In genomic region chr15:57565326-57565725, GRCh38 we compare ENCODE assay signal across 11 cellular contexts. TPM values are rescaled to one million over a fixed set of nuclear protein-coding genes. Genes with fewer than 3 reads are reported as not detected.
A peak's percentile ranks its signal among the peaks of the same experiment; 100 is the strongest.
DNase-seq lines count a peak whose midpoint lies in the region; ATAC-seq and TF ChIP-seq lines count a peak whose summit lies in the region.
"Had no signal": no experiment of that assay in that cellular context is flagged by ENCODE, and none has a peak within 500 bp of the region (broad histone marks: within the 10 kb centered on the region; RNA-seq: fewer than 3 reads in every experiment).

No MANE protein-coding gene starts in this region.

- no peak overlapping the region for H3K9ac ChIP-seq in DND-41 (ENCODE audit: low read depth, low read length)

- peak overlapping the region; percentile 2; the same call in 1 of the 2 replicates for H3K4me2 ChIP-seq in DND-41 (ENCODE audit: insufficient read depth, low read length)

- no peaks in the 10 kb centered on the region for H3K36me3 ChIP-seq in DND-41 (ENCODE audit: insufficient read depth, low read length)
- H3K36me3 ChIP-seq: left lung had no signal

- H2AFZ ChIP-seq in DND-41 (ENCODE audit: low read depth, low read length), result no peak overlapping the region

- ATAC-seq in DND-41 (ENCODE audit: insufficient read depth, low read depth) (peak; percentile 81), HG02870 (IDR thresholded peaks at IDR 0.05; ENCODE audit: unreplicated experiment) (no peak), GM18517 (IDR thresholded peaks at IDR 0.05; ENCODE audit: unreplicated experiment) (no peak)
- ATAC-seq: left lung had no signal

- DNase-seq in DND-41 (peak; percentile 52), NCI-H510A (lab: John Stamatoyannopoulos, UW) (peak; percentile 55), activated T-helper 1 cell treated with Interleukin-2 at 50 U/mL for 16 hours (ENCODE audit: low read depth) (peak; percentile 9), lung microvascular endothelial cell (ENCODE audit: low read depth in 2 of 2) (peak; percentile 51 to 89), Ammon's horn (ENCODE audit: low spot score) (no peak), NCI-H2081 treated with DMSO at 0.1 percent for 48 hours (lab: John Stamatoyannopoulos, UW) (no peak)
- DNase-seq: activated CD4-positive, CD25-positive, alpha-beta regulatory T cell; left lung; NCI-H1048 had no signal

- H3K27me3 ChIP-seq in DND-41 (ENCODE audit: insufficient read depth, low read length, poor library complexity), result peaks cover 9% of the 10 kb centered on the region

- no peaks in the 10 kb centered on the region for H3K9me3 ChIP-seq in DND-41 (ENCODE audit: insufficient read depth, low read length, severe bottlenecking)
- H3K9me3 ChIP-seq: left lung had no signal

- no peak overlapping the region for H3K27ac ChIP-seq in DND-41 (ENCODE audit: low read length)
- H3K27ac ChIP-seq: left lung had no signal

- TF ChIP-seq CTCF in DND-41 (IDR thresholded peaks at IDR 0.05; ENCODE audit: borderline replicate concordance, extremely low read depth, low read length, poor library complexity, severe bottlenecking), result no peak

- no peaks in the 10 kb centered on the region for H3K79me2 ChIP-seq in DND-41 (ENCODE audit: insufficient read depth, low read length)

- H3K4me3 ChIP-seq in DND-41 (ENCODE audit: low read depth in 1 of 2, low read length in 2 of 2), result no peak overlapping the region
- H3K4me3 ChIP-seq: left lung had no signal

- H3K4me1 ChIP-seq in DND-41 (ENCODE audit: insufficient read depth, low read length), result peaks cover 6% of the 10 kb centered on the region

- H4K20me1 ChIP-seq in DND-41 (ENCODE audit: insufficient read depth, low read length), result no peaks in the 10 kb centered on the region

RNA-seq across cellular contexts. Expression of gene MYZAP, which starts 26.4 kb away (rescaled TPM):
- 49.7 and 86.3 TPM in 2 replicates for total RNA-seq in lung microvascular endothelial cell

Comparison
In these comparisons a context has a peak if more than half of its experiments do, and no peak if none do; other contexts are left out.
1. DNase-seq: peak in DND-41 (single experiment), NCI-H510A (single experiment), activated T-helper 1 cell treated with Interleukin-2 at 50 U/mL for 16 hours (single experiment) and lung microvascular endothelial cell (2 of 2); none in Ammon's horn (single experiment) and NCI-H2081 treated with DMSO at 0.1 percent for 48 hours (single experiment).